Comparison of ENCODE assay signal across 4 cellular contexts in the genomic region with DNA sequence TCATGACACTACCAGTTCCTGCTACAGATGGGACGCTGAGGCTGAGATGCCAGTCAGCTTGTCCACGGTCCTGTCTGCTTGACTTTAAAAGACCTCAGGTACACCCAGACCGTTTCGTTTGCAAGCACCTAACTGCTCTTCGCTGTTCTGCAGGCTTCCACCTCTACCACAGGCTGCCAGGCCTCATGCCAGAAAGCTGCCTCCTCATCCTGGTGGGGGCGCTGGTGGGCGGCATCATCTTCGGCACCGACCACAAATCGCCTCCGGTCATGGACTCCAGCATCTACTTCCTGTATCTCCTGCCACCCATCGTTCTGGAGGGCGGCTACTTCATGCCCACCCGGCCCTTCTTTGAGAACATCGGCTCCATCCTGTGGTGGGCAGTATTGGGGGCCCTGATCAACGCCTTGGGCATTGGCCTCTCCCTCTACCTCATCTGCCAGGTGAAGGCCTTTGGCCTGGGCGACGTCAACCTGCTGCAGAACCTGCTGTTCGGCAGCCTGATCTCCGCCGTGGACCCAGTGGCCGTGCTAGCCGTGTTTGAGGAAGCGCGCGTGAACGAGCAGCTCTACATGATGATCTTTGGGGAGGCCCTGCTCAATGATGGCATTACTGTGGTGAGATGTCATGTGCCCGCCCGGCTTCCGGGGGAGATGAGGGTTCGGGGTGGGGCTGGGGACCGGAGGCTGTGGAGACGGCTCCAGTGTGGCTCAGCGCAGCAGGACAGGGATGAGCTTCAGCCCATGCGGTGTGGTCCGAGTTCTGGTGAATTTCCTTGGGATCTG.
TF ChIP-seq lines count a peak whose summit lies in the region.

No MANE protein-coding gene starts in this region.

TF ChIP-seq in SK-N-SH, 30 proteins besides CTCF, POLR2A, EP300 and RAD21:
- TF ChIP-seq, protein P1, sequence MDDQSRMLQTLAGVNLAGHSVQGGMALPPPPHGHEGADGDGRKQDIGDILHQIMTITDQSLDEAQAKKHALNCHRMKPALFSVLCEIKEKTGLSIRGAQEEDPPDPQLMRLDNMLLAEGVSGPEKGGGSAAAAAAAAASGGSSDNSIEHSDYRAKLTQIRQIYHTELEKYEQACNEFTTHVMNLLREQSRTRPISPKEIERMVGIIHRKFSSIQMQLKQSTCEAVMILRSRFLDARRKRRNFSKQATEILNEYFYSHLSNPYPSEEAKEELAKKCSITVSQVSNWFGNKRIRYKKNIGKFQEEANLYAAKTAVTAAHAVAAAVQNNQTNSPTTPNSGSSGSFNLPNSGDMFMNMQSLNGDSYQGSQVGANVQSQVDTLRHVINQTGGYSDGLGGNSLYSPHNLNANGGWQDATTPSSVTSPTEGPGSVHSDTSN (IDR thresholded peaks at IDR 0.05) = no peak
- TF ChIP-seq NFIC (IDR thresholded peaks at IDR 0.05; ENCODE audit: borderline replicate concordance) (no peak), FOXJ3 (CRISPR knock-in tag; IDR thresholded peaks at IDR 0.05) (no peak), SIN3A (IDR thresholded peaks at IDR 0.05; ENCODE audit: borderline replicate concordance, low read depth, low read length) (no peak), RCOR1 (IDR thresholded peaks at IDR 0.05; ENCODE audit: low read length) (no peak), MXI1 (IDR thresholded peaks at IDR 0.05; ENCODE audit: low read depth, low read length) (no peak), FOXM1 (IDR thresholded peaks at IDR 0.05; ENCODE audit: low read depth) (no peak), NRF1 (IDR thresholded peaks at IDR 0.05; ENCODE audit: low read depth, low read length) (no peak), GABPA (IDR thresholded peaks at IDR 0.05; ENCODE audit: low read depth) (no peak), TCF12 (IDR thresholded peaks at IDR 0.05) (no peak)
- TF ChIP-seq, protein P2, sequence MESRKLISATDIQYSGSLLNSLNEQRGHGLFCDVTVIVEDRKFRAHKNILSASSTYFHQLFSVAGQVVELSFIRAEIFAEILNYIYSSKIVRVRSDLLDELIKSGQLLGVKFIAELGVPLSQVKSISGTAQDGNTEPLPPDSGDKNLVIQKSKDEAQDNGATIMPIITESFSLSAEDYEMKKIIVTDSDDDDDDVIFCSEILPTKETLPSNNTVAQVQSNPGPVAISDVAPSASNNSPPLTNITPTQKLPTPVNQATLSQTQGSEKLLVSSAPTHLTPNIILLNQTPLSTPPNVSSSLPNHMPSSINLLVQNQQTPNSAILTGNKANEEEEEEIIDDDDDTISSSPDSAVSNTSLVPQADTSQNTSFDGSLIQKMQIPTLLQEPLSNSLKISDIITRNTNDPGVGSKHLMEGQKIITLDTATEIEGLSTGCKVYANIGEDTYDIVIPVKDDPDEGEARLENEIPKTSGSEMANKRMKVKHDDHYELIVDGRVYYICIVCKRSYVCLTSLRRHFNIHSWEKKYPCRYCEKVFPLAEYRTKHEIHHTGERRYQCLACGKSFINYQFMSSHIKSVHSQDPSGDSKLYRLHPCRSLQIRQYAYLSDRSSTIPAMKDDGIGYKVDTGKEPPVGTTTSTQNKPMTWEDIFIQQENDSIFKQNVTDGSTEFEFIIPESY (IDR thresholded peaks at IDR 0.05; ENCODE audit: borderline replicate concordance, low read depth) = no peak

TF ChIP-seq in SK-N-SH treated with all-trans-retinoic acid at 6 μM for 48 hours, 23 proteins besides CTCF, POLR2A, EP300 and RAD21 (continues in another document):
- TF ChIP-seq ZFP30 (CRISPR knock-in tag; IDR thresholded peaks at IDR 0.05) (no peak), CSDC2 (CRISPR knock-in tag; IDR thresholded peaks at IDR 0.05) (no peak), GLIS3 (CRISPR knock-in tag; IDR thresholded peaks at IDR 0.05) (no peak), TOX (CRISPR knock-in tag; IDR thresholded peaks at IDR 0.05; ENCODE audit: borderline replicate concordance) (no peak), ARNTL (CRISPR knock-in tag; IDR thresholded peaks at IDR 0.05; ENCODE audit: borderline replicate concordance, low read depth) (no peak), TCF4 (CRISPR knock-in tag; IDR thresholded peaks at IDR 0.05; ENCODE audit: borderline replicate concordance) (no peak), ZFP3 (CRISPR knock-in tag; IDR thresholded peaks at IDR 0.05) (no peak), ESRRG (CRISPR knock-in tag; IDR thresholded peaks at IDR 0.05) (no peak), BACH2 (CRISPR knock-in tag; IDR thresholded peaks at IDR 0.05; ENCODE audit: borderline replicate concordance) (no peak), RARB (CRISPR knock-in tag; IDR thresholded peaks at IDR 0.05) (no peak), ZNF565 (CRISPR knock-in tag; conservative IDR thresholded peaks at IDR 0.05; ENCODE audit: low read depth) (no peak), SNAI2 (CRISPR knock-in tag; IDR thresholded peaks at IDR 0.05) (no peak)
- TF ChIP-seq, protein P3, sequence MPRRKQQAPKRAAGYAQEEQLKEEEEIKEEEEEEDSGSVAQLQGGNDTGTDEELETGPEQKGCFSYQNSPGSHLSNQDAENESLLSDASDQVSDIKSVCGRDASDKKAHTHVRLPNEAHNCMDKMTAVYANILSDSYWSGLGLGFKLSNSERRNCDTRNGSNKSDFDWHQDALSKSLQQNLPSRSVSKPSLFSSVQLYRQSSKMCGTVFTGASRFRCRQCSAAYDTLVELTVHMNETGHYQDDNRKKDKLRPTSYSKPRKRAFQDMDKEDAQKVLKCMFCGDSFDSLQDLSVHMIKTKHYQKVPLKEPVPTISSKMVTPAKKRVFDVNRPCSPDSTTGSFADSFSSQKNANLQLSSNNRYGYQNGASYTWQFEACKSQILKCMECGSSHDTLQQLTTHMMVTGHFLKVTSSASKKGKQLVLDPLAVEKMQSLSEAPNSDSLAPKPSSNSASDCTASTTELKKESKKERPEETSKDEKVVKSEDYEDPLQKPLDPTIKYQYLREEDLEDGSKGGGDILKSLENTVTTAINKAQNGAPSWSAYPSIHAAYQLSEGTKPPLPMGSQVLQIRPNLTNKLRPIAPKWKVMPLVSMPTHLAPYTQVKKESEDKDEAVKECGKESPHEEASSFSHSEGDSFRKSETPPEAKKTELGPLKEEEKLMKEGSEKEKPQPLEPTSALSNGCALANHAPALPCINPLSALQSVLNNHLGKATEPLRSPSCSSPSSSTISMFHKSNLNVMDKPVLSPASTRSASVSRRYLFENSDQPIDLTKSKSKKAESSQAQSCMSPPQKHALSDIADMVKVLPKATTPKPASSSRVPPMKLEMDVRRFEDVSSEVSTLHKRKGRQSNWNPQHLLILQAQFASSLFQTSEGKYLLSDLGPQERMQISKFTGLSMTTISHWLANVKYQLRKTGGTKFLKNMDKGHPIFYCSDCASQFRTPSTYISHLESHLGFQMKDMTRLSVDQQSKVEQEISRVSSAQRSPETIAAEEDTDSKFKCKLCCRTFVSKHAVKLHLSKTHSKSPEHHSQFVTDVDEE (CRISPR knock-in tag; IDR thresholded peaks at IDR 0.05) = no peak

TF ChIP-seq in GM23338, 12 proteins besides CTCF, POLR2A, EP300 and RAD21:
- TF ChIP-seq, protein P4, sequence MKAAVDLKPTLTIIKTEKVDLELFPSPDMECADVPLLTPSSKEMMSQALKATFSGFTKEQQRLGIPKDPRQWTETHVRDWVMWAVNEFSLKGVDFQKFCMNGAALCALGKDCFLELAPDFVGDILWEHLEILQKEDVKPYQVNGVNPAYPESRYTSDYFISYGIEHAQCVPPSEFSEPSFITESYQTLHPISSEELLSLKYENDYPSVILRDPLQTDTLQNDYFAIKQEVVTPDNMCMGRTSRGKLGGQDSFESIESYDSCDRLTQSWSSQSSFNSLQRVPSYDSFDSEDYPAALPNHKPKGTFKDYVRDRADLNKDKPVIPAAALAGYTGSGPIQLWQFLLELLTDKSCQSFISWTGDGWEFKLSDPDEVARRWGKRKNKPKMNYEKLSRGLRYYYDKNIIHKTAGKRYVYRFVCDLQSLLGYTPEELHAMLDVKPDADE (IDR thresholded peaks at IDR 0.05) = no peak
- TF ChIP-seq ZNF331 (CRISPR knock-in tag; IDR thresholded peaks at IDR 0.05; ENCODE audit: low read depth) (no peak), NANOG (IDR thresholded peaks at IDR 0.05; ENCODE audit: borderline replicate concordance) (no peak), CREB1 (CRISPR knock-in tag; IDR thresholded peaks at IDR 0.05; ENCODE audit: low read depth) (no peak), EZH2phosphoT487 (IDR thresholded peaks at IDR 0.05; ENCODE audit: unreplicated experiment) (no peak)

TF ChIP-seq in K562, 482 proteins besides CTCF, POLR2A, EP300 and RAD21:
- TF ChIP-seq ZNF134 (CRISPR knock-in tag; conservative IDR thresholded peaks at IDR 0.05) = no peak
- TF ChIP-seq, protein P5, sequence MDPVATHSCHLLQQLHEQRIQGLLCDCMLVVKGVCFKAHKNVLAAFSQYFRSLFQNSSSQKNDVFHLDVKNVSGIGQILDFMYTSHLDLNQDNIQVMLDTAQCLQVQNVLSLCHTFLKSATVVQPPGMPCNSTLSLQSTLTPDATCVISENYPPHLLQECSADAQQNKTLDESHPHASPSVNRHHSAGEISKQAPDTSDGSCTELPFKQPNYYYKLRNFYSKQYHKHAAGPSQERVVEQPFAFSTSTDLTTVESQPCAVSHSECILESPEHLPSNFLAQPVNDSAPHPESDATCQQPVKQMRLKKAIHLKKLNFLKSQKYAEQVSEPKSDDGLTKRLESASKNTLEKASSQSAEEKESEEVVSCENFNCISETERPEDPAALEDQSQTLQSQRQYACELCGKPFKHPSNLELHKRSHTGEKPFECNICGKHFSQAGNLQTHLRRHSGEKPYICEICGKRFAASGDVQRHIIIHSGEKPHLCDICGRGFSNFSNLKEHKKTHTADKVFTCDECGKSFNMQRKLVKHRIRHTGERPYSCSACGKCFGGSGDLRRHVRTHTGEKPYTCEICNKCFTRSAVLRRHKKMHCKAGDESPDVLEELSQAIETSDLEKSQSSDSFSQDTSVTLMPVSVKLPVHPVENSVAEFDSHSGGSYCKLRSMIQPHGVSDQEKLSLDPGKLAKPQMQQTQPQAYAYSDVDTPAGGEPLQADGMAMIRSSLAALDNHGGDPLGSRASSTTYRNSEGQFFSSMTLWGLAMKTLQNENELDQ (CRISPR knock-in tag; IDR thresholded peaks at IDR 0.05; ENCODE audit: borderline replicate concordance) = no peak
- 0 out of 2 replicates have a peak, but pooled peaks have one; percentile 35 for TF ChIP-seq CTBP1 (IDR thresholded peaks at IDR 0.05; ENCODE audit: borderline replicate concordance)
- TF ChIP-seq BHLHE40 (IDR thresholded peaks at IDR 0.05; ENCODE audit: low read length) = no peak
- no peak for TF ChIP-seq SMARCA5 (IDR thresholded peaks at IDR 0.05)
- TF ChIP-seq ZNF23 (CRISPR knock-in tag; IDR thresholded peaks at IDR 0.05) = no peak
- no peak for TF ChIP-seq TBP (optimal IDR thresholded peaks at IDR 0.05; ENCODE audit: low read depth, low read length)
TF ChIP-seq in K562: peak in this region for 1.
